ENCODE assay signal across 13 cellular contexts in genomic region chr3:72538070-72538745, GRCh38.
DNase-seq lines count a peak whose midpoint lies in the region; ATAC-seq, FAIRE-seq and TF ChIP-seq lines count a peak whose summit lies in the region.
"Had no signal": no experiment of that assay in that cellular context is flagged by ENCODE, and none has a peak within 500 bp of the region (broad histone marks: within the 10 kb centered on the region; RNA-seq: fewer than 3 reads in every experiment).

No MANE protein-coding gene starts in this region.

- POLR2A ChIA-PET in activated CD4-positive, alpha-beta T cell treated with anti-CD3 and anti-CD28 coated beads for 36 hours (lab: Charles Lee), result interaction anchor here (0.6 kb wide), 1 partner anchor 55 kb away, joined by 9 read pairs; no protein-coding TSS in a partner anchor

- H3K27me3 Mint-ChIP-seq in activated CD4-positive, alpha-beta T cell treated with anti-CD3 and anti-CD28 coated beads for 36 hours, result peaks cover 13% of the 10 kb centered on the region
- H3K27me3 Mint-ChIP-seq in memory B cell, result peaks cover 10% of the 10 kb centered on the region

- H3K4me1 Mint-ChIP-seq in activated CD4-positive, alpha-beta T cell treated with anti-CD3 and anti-CD28 coated beads for 36 hours, result peaks cover 31% of the 10 kb centered on the region
- peaks cover 22% of the 10 kb centered on the region for H3K4me1 Mint-ChIP-seq in memory B cell

- H3K9me3 Mint-ChIP-seq in activated CD4-positive, alpha-beta T cell treated with anti-CD3 and anti-CD28 coated beads for 36 hours (ENCODE audit: low read depth), result peaks cover 9% of the 10 kb centered on the region
- peaks cover 5% of the 10 kb centered on the region for H3K9me3 Mint-ChIP-seq in memory B cell

- CTCF ChIA-PET in activated CD4-positive, alpha-beta T cell treated with anti-CD3 and anti-CD28 coated beads for 36 hours (lab: Charles Lee), result interaction anchor here (0.5 kb wide), 1 partner anchor 55 kb away, joined by 3 read pairs; no protein-coding TSS in a partner anchor

- intact Hi-C loops in activated CD4-positive, alpha-beta T cell treated with anti-CD3 and anti-CD28 coated beads for 36 hours (cut with DNase I, micrococcal nuclease), result loop anchor here in 1 of 2 experiments (1.0 kb wide), 1 partner anchor 96 kb away; no protein-coding TSS in a partner anchor

- H3K4me3 Mint-ChIP-seq in activated CD4-positive, alpha-beta T cell treated with anti-CD3 and anti-CD28 coated beads for 36 hours, result no peak overlapping the region
- H3K4me3 Mint-ChIP-seq in memory B cell, result no peak overlapping the region

- no peak overlapping the region for H3K27ac Mint-ChIP-seq in activated CD4-positive, alpha-beta T cell treated with anti-CD3 and anti-CD28 coated beads for 36 hours
- no peak overlapping the region for H3K27ac Mint-ChIP-seq in memory B cell

- H3K36me3 Mint-ChIP-seq in activated CD4-positive, alpha-beta T cell treated with anti-CD3 and anti-CD28 coated beads for 36 hours (ENCODE audit: low read depth), result peaks cover 4% of the 10 kb centered on the region
- H3K36me3 Mint-ChIP-seq in memory B cell, result peaks cover 3% of the 10 kb centered on the region

- peak; percentile 27 for DNase-seq in activated CD4-positive, alpha-beta T cell treated with anti-CD3 and anti-CD28 coated beads for 36 hours
- DNase-seq in activated CD4-positive, alpha-beta T cell treated with anti-CD3 and anti-CD28 coated beads, Interleukin-2, amount 50 U/mL, for 1 hour, result no peak
- DNase-seq in GM20000 (ENCODE audit: low spot score) (peak; percentile 28), memory B cell (ENCODE audit: low spot score in 2 of 2) (no peak), NCI-H1694 treated with DMSO at 0.1 percent for 48 hours (lab: John Stamatoyannopoulos, UW) (no peak), frontal cortex (ENCODE audit: low spot score in 2 of 2) (no peak), T-helper 1 cell (no peak)
- DNase-seq: DND-41, left ventricle myocardium superior, occipital lobe, T-helper 9 cell, testis had no signal

- peak; percentile 74 for ATAC-seq in activated CD4-positive, alpha-beta T cell treated with anti-CD3 and anti-CD28 coated beads for 36 hours
- peak; percentile 51 for ATAC-seq in HG03442 (IDR thresholded peaks at IDR 0.05; ENCODE audit: unreplicated experiment)
- peak; percentile 51 for ATAC-seq in memory B cell (ENCODE audit: low read depth)
- ATAC-seq: left ventricle myocardium superior had no signal

- FAIRE-seq in frontal cortex (lab: Jason Lieb, UNC), result no peak

- TF ChIP-seq CTCF in GM20000 (IDR thresholded peaks at IDR 0.05; ENCODE audit: extremely low read depth, missing control alignments), result no peak

Comparison
In these comparisons a context has a peak if more than half of its experiments do, and no peak if none do; other contexts are left out.
1. DNase-seq: peak in activated CD4-positive, alpha-beta T cell treated with anti-CD3 and anti-CD28 coated beads for 36 hours (single experiment) and GM20000 (single experiment); none in activated CD4-positive, alpha-beta T cell treated with anti-CD3 and anti-CD28 coated beads, Interleukin-2, amount 50 U/mL, for 1 hour (single experiment), memory B cell (0 of 2), NCI-H1694 treated with DMSO at 0.1 percent for 48 hours (single experiment), frontal cortex (0 of 2) and T-helper 1 cell (0 of 5).
2. Peak in every context shown above with its lines, with median percentiles within 50 percentile points of each other: ATAC-seq.